ENCODE assay signal across 1 cellular context in the genomic region with DNA sequence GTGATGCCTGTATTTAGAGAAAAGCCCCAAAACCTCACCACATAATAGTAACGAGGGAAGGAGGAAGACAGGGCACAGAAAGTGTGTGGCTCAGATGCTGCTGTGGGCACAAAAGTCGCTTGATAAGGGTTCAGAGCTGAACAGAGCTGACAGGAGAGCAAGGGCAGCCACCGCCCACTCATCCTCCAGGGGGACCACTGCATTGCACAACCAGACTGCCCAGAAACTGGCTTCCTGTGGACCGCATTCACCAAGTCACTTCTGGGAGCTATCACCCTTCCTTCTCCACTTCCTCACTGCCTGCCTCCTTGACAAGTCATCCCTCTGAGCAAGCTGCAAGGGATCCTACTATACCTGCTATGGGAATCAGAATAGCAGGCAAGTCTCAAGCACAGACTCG.
TF ChIP-seq lines count a peak whose summit lies in the region.

No MANE protein-coding gene starts in this region.

TF ChIP-seq in SK-N-SH treated with all-trans-retinoic acid at 6 μM for 48 hours, 23 proteins besides CTCF, POLR2A, EP300 and RAD21 (continued from another document):
- TF ChIP-seq, protein P1, sequence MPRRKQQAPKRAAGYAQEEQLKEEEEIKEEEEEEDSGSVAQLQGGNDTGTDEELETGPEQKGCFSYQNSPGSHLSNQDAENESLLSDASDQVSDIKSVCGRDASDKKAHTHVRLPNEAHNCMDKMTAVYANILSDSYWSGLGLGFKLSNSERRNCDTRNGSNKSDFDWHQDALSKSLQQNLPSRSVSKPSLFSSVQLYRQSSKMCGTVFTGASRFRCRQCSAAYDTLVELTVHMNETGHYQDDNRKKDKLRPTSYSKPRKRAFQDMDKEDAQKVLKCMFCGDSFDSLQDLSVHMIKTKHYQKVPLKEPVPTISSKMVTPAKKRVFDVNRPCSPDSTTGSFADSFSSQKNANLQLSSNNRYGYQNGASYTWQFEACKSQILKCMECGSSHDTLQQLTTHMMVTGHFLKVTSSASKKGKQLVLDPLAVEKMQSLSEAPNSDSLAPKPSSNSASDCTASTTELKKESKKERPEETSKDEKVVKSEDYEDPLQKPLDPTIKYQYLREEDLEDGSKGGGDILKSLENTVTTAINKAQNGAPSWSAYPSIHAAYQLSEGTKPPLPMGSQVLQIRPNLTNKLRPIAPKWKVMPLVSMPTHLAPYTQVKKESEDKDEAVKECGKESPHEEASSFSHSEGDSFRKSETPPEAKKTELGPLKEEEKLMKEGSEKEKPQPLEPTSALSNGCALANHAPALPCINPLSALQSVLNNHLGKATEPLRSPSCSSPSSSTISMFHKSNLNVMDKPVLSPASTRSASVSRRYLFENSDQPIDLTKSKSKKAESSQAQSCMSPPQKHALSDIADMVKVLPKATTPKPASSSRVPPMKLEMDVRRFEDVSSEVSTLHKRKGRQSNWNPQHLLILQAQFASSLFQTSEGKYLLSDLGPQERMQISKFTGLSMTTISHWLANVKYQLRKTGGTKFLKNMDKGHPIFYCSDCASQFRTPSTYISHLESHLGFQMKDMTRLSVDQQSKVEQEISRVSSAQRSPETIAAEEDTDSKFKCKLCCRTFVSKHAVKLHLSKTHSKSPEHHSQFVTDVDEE (CRISPR knock-in tag; IDR thresholded peaks at IDR 0.05), result no peak
- TF ChIP-seq ARNTL (CRISPR knock-in tag; IDR thresholded peaks at IDR 0.05; ENCODE audit: borderline replicate concordance, low read depth), result no peak
- TF ChIP-seq SNAI2 (CRISPR knock-in tag; IDR thresholded peaks at IDR 0.05), result no peak
- TF ChIP-seq ZNF8 (CRISPR knock-in tag; IDR thresholded peaks at IDR 0.05), result no peak
- no peak for TF ChIP-seq CSDC2 (CRISPR knock-in tag; IDR thresholded peaks at IDR 0.05)
- TF ChIP-seq BACH2 (CRISPR knock-in tag; IDR thresholded peaks at IDR 0.05; ENCODE audit: borderline replicate concordance), result no peak
- no peak for TF ChIP-seq TOX (CRISPR knock-in tag; IDR thresholded peaks at IDR 0.05; ENCODE audit: borderline replicate concordance)
- no peak for TF ChIP-seq ESRRG (CRISPR knock-in tag; IDR thresholded peaks at IDR 0.05)
- TF ChIP-seq, protein P2, sequence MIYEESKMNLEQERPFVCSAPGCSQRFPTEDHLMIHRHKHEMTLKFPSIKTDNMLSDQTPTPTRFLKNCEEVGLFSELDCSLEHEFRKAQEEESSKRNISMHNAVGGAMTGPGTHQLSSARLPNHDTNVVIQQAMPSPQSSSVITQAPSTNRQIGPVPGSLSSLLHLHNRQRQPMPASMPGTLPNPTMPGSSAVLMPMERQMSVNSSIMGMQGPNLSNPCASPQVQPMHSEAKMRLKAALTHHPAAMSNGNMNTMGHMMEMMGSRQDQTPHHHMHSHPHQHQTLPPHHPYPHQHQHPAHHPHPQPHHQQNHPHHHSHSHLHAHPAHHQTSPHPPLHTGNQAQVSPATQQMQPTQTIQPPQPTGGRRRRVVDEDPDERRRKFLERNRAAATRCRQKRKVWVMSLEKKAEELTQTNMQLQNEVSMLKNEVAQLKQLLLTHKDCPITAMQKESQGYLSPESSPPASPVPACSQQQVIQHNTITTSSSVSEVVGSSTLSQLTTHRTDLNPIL (CRISPR knock-in tag; IDR thresholded peaks at IDR 0.05; ENCODE audit: low read depth), result no peak
- TF ChIP-seq ZNF565 (CRISPR knock-in tag; conservative IDR thresholded peaks at IDR 0.05; ENCODE audit: low read depth), result no peak
